ENCODE assay signal across 14 cellular contexts in genomic region chr13:36712785-36713184, GRCh38. TPM values are rescaled to one million over a fixed set of nuclear protein-coding genes. Genes with fewer than 3 reads are reported as not detected.
DNase-seq lines count a peak whose midpoint lies in the region; ATAC-seq and TF ChIP-seq lines count a peak whose summit lies in the region.
"Had no signal": no experiment of that assay in that cellular context is flagged by ENCODE, and none has a peak within 500 bp of the region (broad histone marks: within the 10 kb centered on the region; RNA-seq: fewer than 3 reads in every experiment).

No MANE protein-coding gene starts in this region.

- DNase-seq in AG09309 (ENCODE audit: low read depth): peak; percentile 24
- DNase-seq in NCI-H2227 treated with DMSO at 0.1 percent for 48 hours (lab: John Stamatoyannopoulos, UW): peak; percentile 23
- DNase-seq in cardiac fibroblast (ENCODE audit: low read depth in 2 of 2): peak; percentile 26 to 56
- DNase-seq in left lung: no peak
- DNase-seq in inferior parietal cortex (ENCODE audit: extremely low spot score): no peak
- DNase-seq in NCI-H510A (lab: John Stamatoyannopoulos, UW): no peak
- no peak for DNase-seq in NCI-H146 treated with DMSO at 0.1 percent for 48 hours (lab: John Stamatoyannopoulos, UW; ENCODE audit: unreplicated experiment)
- no peak for DNase-seq in middle frontal gyrus (ENCODE audit: extremely low spot score, low spot score)
- DNase-seq: activated effector memory CD4-positive, alpha-beta T cell treated with anti-CD3 and anti-CD28 coated beads, Interleukin-2, amount 50 U/mL, for 16 hours had no signal

- TF ChIP-seq CTCF in AG09309 (IDR thresholded peaks at IDR 0.05; ENCODE audit: control insufficient read depth, insufficient read depth, low read depth, low read length, missing control alignments) (no peak), cardiac fibroblast (IDR thresholded peaks at IDR 0.05; ENCODE audit: low read depth, low read length) (no peak), left lung (IDR thresholded peaks at IDR 0.05) (no peak)

- no peaks in the 10 kb centered on the region for H3K36me3 ChIP-seq in left lung
- H3K36me3 ChIP-seq: neutrophil had no signal

- no peak overlapping the region for H3K4me3 ChIP-seq in AG09309 (ENCODE audit: control insufficient read depth, low read depth, low read length)
- no peak overlapping the region for H3K4me3 ChIP-seq in cardiac fibroblast (replicated peaks in 1 of 2; ENCODE audit: low read depth in 2 of 2, low read length in 2 of 2)
- H3K4me3 ChIP-seq in left lung: no peak overlapping the region
- H3K4me3 ChIP-seq: lung had no signal

- H3K27ac ChIP-seq in left lung: no peak overlapping the region
- H3K27ac ChIP-seq: epithelial cell of prostate, neutrophil, VCaP had no signal

- peak; percentile 61 for ATAC-seq in left lung

- intact Hi-C loops in left lung (cut with DNase I): no loop called here

- H3K27me3 ChIP-seq in left lung: no peaks in the 10 kb centered on the region
- H3K27me3 ChIP-seq: neutrophil had no signal

- no peaks in the 10 kb centered on the region for H3K9me3 ChIP-seq in left lung
- H3K9me3 ChIP-seq: neutrophil had no signal

- no peaks in the 10 kb centered on the region for H3K4me1 ChIP-seq in left lung

RNA-seq across cellular contexts. Expression of gene SERTM1, which starts 39.0 kb away (rescaled TPM):
- total RNA-seq in left lung: 1 to 10 TPM in 1 of 2 donors, under 1 TPM in 1; 0.67 to 2.4 TPM
- total RNA-seq: cardiac septum had no signal

Comparison
In these comparisons a context has a peak if more than half of its experiments do, and no peak if none do; other contexts are left out.
1. DNase-seq: peak in AG09309 (single experiment), NCI-H2227 treated with DMSO at 0.1 percent for 48 hours (single experiment) and cardiac fibroblast (2 of 2); none in left lung (0 of 2), inferior parietal cortex (single experiment), NCI-H510A (single experiment), NCI-H146 treated with DMSO at 0.1 percent for 48 hours (single experiment) and middle frontal gyrus (single experiment).